In the genomic region with DNA sequence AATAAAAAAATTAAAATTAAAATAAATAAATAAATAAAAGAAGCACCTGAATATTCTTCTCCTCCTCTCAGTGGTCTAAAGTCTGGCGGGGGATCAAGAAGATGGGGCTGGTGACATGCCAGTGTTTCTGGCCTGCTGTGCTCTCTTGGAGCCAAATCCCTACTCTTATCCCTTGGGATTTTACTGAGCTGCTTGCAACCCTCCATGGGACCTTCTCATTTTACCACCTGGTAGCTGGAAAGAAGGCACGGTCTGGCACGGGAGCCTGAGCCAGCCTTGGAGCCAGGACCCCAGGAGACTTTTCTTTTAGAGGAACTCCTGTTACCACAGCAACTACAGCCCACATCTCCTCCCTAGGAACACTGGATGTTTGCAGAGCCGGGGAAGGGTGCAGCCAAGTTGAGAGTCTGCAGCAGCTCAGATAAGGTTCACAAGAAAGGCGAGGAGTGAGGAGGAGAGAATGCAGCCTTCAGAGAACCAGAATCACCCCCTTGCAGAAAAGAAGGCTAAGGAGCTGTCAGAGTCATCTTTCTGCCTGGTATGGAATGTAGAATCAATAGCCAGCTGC, we compare ENCODE assay signal across 13 cellular contexts. TPM values are rescaled to one million over a fixed set of nuclear protein-coding genes. Genes with fewer than 3 reads are reported as not detected.
DNase-seq lines count a peak whose midpoint lies in the region; ATAC-seq lines count a peak whose summit lies in the region.
"Had no signal": no experiment of that assay in that cellular context is flagged by ENCODE, and none has a peak within 500 bp of the region (broad histone marks: within the 10 kb centered on the region; RNA-seq: fewer than 3 reads in every experiment).

No MANE protein-coding gene starts in this region.

- H3K9me3 Mint-ChIP-seq in T-helper 1 cell treated with Interleukin-12 subunit alpha and Interleukin-12 subunit beta and Interleukin-4 antibody, amounts not matched to agents 30 μg/mL and 1 μg/mL, for 36 hours = no peaks in the 10 kb centered on the region
- H3K9me3 Mint-ChIP-seq in activated T-cell treated with anti-CD3 and anti-CD28 coated beads, Interleukin-2, amount 50 U/mL, for 24 hours = no peaks in the 10 kb centered on the region
- H3K9me3 Mint-ChIP-seq in natural killer cell treated with Interleukin-12 subunit alpha and Interleukin-12 subunit beta and Interleukin-15 and Interleukin-18, amount 100 ng/mL, for 72 hours = no peaks in the 10 kb centered on the region

- H3K27me3 Mint-ChIP-seq in T-helper 1 cell treated with Interleukin-12 subunit alpha and Interleukin-12 subunit beta and Interleukin-4 antibody, amounts not matched to agents 30 μg/mL and 1 μg/mL, for 36 hours (ENCODE audit: low read depth) = no peaks in the 10 kb centered on the region
- no peaks in the 10 kb centered on the region for H3K27me3 Mint-ChIP-seq in activated T-cell treated with anti-CD3 and anti-CD28 coated beads, Interleukin-2, amount 50 U/mL, for 24 hours
- H3K27me3 Mint-ChIP-seq in natural killer cell treated with Interleukin-12 subunit alpha and Interleukin-12 subunit beta and Interleukin-15 and Interleukin-18, amount 100 ng/mL, for 72 hours = no peaks in the 10 kb centered on the region

- H3K4me1 Mint-ChIP-seq in T-helper 1 cell treated with Interleukin-12 subunit alpha and Interleukin-12 subunit beta and Interleukin-4 antibody, amounts not matched to agents 30 μg/mL and 1 μg/mL, for 36 hours (ENCODE audit: low read depth) = peaks cover 66% of the 10 kb centered on the region
- peaks cover 84% of the 10 kb centered on the region for H3K4me1 Mint-ChIP-seq in activated T-cell treated with anti-CD3 and anti-CD28 coated beads, Interleukin-2, amount 50 U/mL, for 24 hours (ENCODE audit: low read depth)
- peaks cover 27 to 29% of the 10 kb centered on the region in 2 donors for H3K4me1 Mint-ChIP-seq in natural killer cell treated with Interleukin-12 subunit alpha and Interleukin-12 subunit beta and Interleukin-15 and Interleukin-18, amount 100 ng/mL, for 72 hours (ENCODE audit: low read depth in 2 of 2)

- H3K27ac Mint-ChIP-seq in T-helper 1 cell treated with Interleukin-12 subunit alpha and Interleukin-12 subunit beta and Interleukin-4 antibody, amounts not matched to agents 30 μg/mL and 1 μg/mL, for 36 hours = peak overlapping the region; percentile 84
- H3K27ac Mint-ChIP-seq in activated T-cell treated with anti-CD3 and anti-CD28 coated beads, Interleukin-2, amount 50 U/mL, for 24 hours = peak overlapping the region; percentile 94
- peak overlapping the region in 1 of 2 donors; percentile 94 for H3K27ac Mint-ChIP-seq in natural killer cell treated with Interleukin-12 subunit alpha and Interleukin-12 subunit beta and Interleukin-15 and Interleukin-18, amount 100 ng/mL, for 72 hours

- H3K36me3 Mint-ChIP-seq in T-helper 1 cell treated with Interleukin-12 subunit alpha and Interleukin-12 subunit beta and Interleukin-4 antibody, amounts not matched to agents 30 μg/mL and 1 μg/mL, for 36 hours (ENCODE audit: low read depth) = peaks cover 55% of the 10 kb centered on the region
- peaks cover 92% of the 10 kb centered on the region for H3K36me3 Mint-ChIP-seq in activated T-cell treated with anti-CD3 and anti-CD28 coated beads, Interleukin-2, amount 50 U/mL, for 24 hours (ENCODE audit: low read depth)
- H3K36me3 Mint-ChIP-seq in natural killer cell treated with Interleukin-12 subunit alpha and Interleukin-12 subunit beta and Interleukin-15 and Interleukin-18, amount 100 ng/mL, for 72 hours = no peaks in the 10 kb centered on the region

- ATAC-seq in natural killer cell treated with Interleukin-12 subunit alpha and Interleukin-12 subunit beta and Interleukin-15 and Interleukin-18, amount 100 ng/mL, for 72 hours = no peak
- ATAC-seq in GM18498 (IDR thresholded peaks at IDR 0.05; ENCODE audit: unreplicated experiment) = no peak
- no peak for ATAC-seq in GM21390 (IDR thresholded peaks at IDR 0.05; ENCODE audit: unreplicated experiment)

- H3K4me3 Mint-ChIP-seq in T-helper 1 cell treated with Interleukin-12 subunit alpha and Interleukin-12 subunit beta and Interleukin-4 antibody, amounts not matched to agents 30 μg/mL and 1 μg/mL, for 36 hours = peak overlapping the region; percentile 22
- H3K4me3 Mint-ChIP-seq in activated T-cell treated with anti-CD3 and anti-CD28 coated beads, Interleukin-2, amount 50 U/mL, for 24 hours = peak overlapping the region; percentile 72
- H3K4me3 Mint-ChIP-seq in natural killer cell treated with Interleukin-12 subunit alpha and Interleukin-12 subunit beta and Interleukin-15 and Interleukin-18, amount 100 ng/mL, for 72 hours = peak overlapping the region; percentile 23

- DNase-seq in T-helper 1 cell (no peak), NCI-H2107 (lab: John Stamatoyannopoulos, UW) (peak; percentile 71), epidermal melanocyte (ENCODE audit: insufficient read length, low spot score) (no peak)
- peak; percentile 33 for DNase-seq in activated T-cell treated with anti-CD3 and anti-CD28 coated beads, Interleukin-2, amount 50 U/mL, for 24 hours
- no peak for DNase-seq in natural killer cell treated with Interleukin-12 subunit alpha and Interleukin-12 subunit beta and Interleukin-15 and Interleukin-18, amount 100 ng/mL, for 72 hours (ENCODE audit: low spot score)
- DNase-seq: DMS53, esophagus squamous epithelium, occipital lobe had no signal

RNA-seq across cellular contexts. Expression of gene CD6, which starts 21.4 kb away (rescaled TPM):
- total RNA-seq in natural killer cell treated with Interleukin-12 subunit alpha and Interleukin-12 subunit beta and Interleukin-15 and Interleukin-18, amount 100 ng/mL, for 72 hours = 10 to 100 TPM in 1 of 2 donors, 1 to 10 TPM in 1; 5.9 to 44.0 TPM
- total RNA-seq: LHCN-M2, RPMI7951 had no signal

RNA-seq across cellular contexts. Expression of gene SLC15A3, which starts 41.0 kb away (rescaled TPM):
- 1 to 10 TPM; 1.2 to 5.0 TPM for total RNA-seq in natural killer cell treated with Interleukin-12 subunit alpha and Interleukin-12 subunit beta and Interleukin-15 and Interleukin-18, amount 100 ng/mL, for 72 hours

Comparison
In these comparisons a context has a peak if more than half of its experiments do, and no peak if none do; other contexts are left out.
1. H3K4me3 Mint-ChIP-seq: peak in every context shown above with its lines; median percentile 72 in activated T-cell treated with anti-CD3 and anti-CD28 coated beads, Interleukin-2, amount 50 U/mL, for 24 hours; 23 in natural killer cell treated with Interleukin-12 subunit alpha and Interleukin-12 subunit beta and Interleukin-15 and Interleukin-18, amount 100 ng/mL, for 72 hours; 22 in T-helper 1 cell treated with Interleukin-12 subunit alpha and Interleukin-12 subunit beta and Interleukin-4 antibody, amounts not matched to agents 30 μg/mL and 1 μg/mL, for 36 hours.
2. DNase-seq: peak in NCI-H2107 (single experiment) and activated T-cell treated with anti-CD3 and anti-CD28 coated beads, Interleukin-2, amount 50 U/mL, for 24 hours (single experiment); none in T-helper 1 cell (0 of 5), natural killer cell treated with Interleukin-12 subunit alpha and Interleukin-12 subunit beta and Interleukin-15 and Interleukin-18, amount 100 ng/mL, for 72 hours (single experiment) and epidermal melanocyte (single experiment).